In genomic region chr6:106525885-106526280, GRCh38 we compare ENCODE assay signal across 14 cellular contexts.
DNase-seq lines count a peak whose midpoint lies in the region; ATAC-seq, FAIRE-seq and TF ChIP-seq lines count a peak whose summit lies in the region.
"Had no signal": no experiment of that assay in that cellular context is flagged by ENCODE, and none has a peak within 500 bp of the region (broad histone marks: within the 10 kb centered on the region; RNA-seq: fewer than 3 reads in every experiment).

No MANE protein-coding gene starts in this region.

- peak overlapping the region; percentile 55 for H3K27ac Mint-ChIP-seq in activated CD4-positive, alpha-beta T cell treated with anti-CD3 and anti-CD28 coated beads for 36 hours
- H3K27ac Mint-ChIP-seq in activated naive CD8-positive, alpha-beta T cell treated with anti-CD3 and anti-CD28 coated beads for 36 hours: peak overlapping the region; percentile 85

- H2AFZ ChIP-seq in MM.1S (ENCODE audit: low read length): no peak overlapping the region

- H3K4me3 ChIP-seq in MM.1S (ENCODE audit: low read length) (no peak overlapping the region), pancreas (no peak overlapping the region)
- H3K4me3 ChIP-seq: coronary artery had no signal

- no peak for TF ChIP-seq CTCF in MM.1S (IDR thresholded peaks at IDR 0.05; ENCODE audit: low read length)
- TF ChIP-seq CTCF in pancreas (IDR thresholded peaks at IDR 0.05): no peak

- H3K4me1 Mint-ChIP-seq in activated CD4-positive, alpha-beta T cell treated with anti-CD3 and anti-CD28 coated beads for 36 hours: peaks cover 77% of the 10 kb centered on the region
- peaks cover 63% of the 10 kb centered on the region for H3K4me1 Mint-ChIP-seq in activated naive CD8-positive, alpha-beta T cell treated with anti-CD3 and anti-CD28 coated beads for 36 hours

- no peaks in the 10 kb centered on the region for H3K9me3 Mint-ChIP-seq in activated CD4-positive, alpha-beta T cell treated with anti-CD3 and anti-CD28 coated beads for 36 hours (ENCODE audit: low read depth)
- H3K9me3 Mint-ChIP-seq in activated naive CD8-positive, alpha-beta T cell treated with anti-CD3 and anti-CD28 coated beads for 36 hours: no peaks in the 10 kb centered on the region

- no peaks in the 10 kb centered on the region for H3K27me3 Mint-ChIP-seq in activated CD4-positive, alpha-beta T cell treated with anti-CD3 and anti-CD28 coated beads for 36 hours
- H3K27me3 Mint-ChIP-seq in activated naive CD8-positive, alpha-beta T cell treated with anti-CD3 and anti-CD28 coated beads for 36 hours: no peaks in the 10 kb centered on the region

- 0 out of 2 replicates have a peak, but pooled peaks cover 7% of the 10 kb centered on the region for H3F3A ChIP-seq in MM.1S (ENCODE audit: insufficient read depth, low read length)

- no peaks in the 10 kb centered on the region for H3K27me3 ChIP-seq in MM.1S (replicated peaks; ENCODE audit: insufficient read depth, low read length)
- H3K27me3 ChIP-seq in pancreas: no peaks in the 10 kb centered on the region

- H3K9ac ChIP-seq in MM.1S (ENCODE audit: low read length): no peak overlapping the region

- no peaks in the 10 kb centered on the region for H4K20me1 ChIP-seq in MM.1S (ENCODE audit: insufficient read depth, low read length)

- peak overlapping the region; percentile 81 for H3K4me2 ChIP-seq in MM.1S (ENCODE audit: low read depth, low read length)

- intact Hi-C loops in activated CD4-positive, alpha-beta T cell treated with anti-CD3 and anti-CD28 coated beads for 36 hours (cut with DNase I, micrococcal nuclease): loop anchor here in 1 of 2 experiments (1.0 to 10.0 kb wide), 3 partner anchors 8 to 1299 kb away; partner anchors contain the start of gene SCML4
- intact Hi-C loops in pancreas (cut with DNase I): no loop called here
- intact Hi-C loops in left ventricle myocardium superior (cut with micrococcal nuclease): no loop called here

- DNase-seq in activated CD4-positive, alpha-beta T cell treated with anti-CD3 and anti-CD28 coated beads for 36 hours: no peak
- no peak for DNase-seq in activated CD4-positive, alpha-beta T cell treated with anti-CD3 and anti-CD28 coated beads for 1 hour
- DNase-seq in MM.1S (peak; percentile 26), pancreas (no peak), NCI-H2107 (lab: John Stamatoyannopoulos, UW) (no peak), left ventricle myocardium superior (no peak)
- no peak for DNase-seq in activated naive CD8-positive, alpha-beta T cell treated with anti-CD3 and anti-CD28 coated beads for 36 hours
- DNase-seq: activated gamma-delta T cell treated with Interleukin-2 at 50 U/mL for 16 hours, DND-41, right cardiac atrium, WERI-Rb-1 had no signal

- no peak for ATAC-seq in activated CD4-positive, alpha-beta T cell treated with anti-CD3 and anti-CD28 coated beads for 36 hours
- ATAC-seq in pancreas (no peak), HG03457 (IDR thresholded peaks at IDR 0.05; ENCODE audit: unreplicated experiment) (no peak), left ventricle myocardium superior (no peak)
- ATAC-seq: right cardiac atrium had no signal

- H3K36me3 ChIP-seq in MM.1S (replicated peaks; ENCODE audit: insufficient read depth, low read length): no peaks in the 10 kb centered on the region
- peaks cover 0 to 2% (median 0%) of the 10 kb centered on the region in 3 donors for H3K36me3 ChIP-seq in pancreas
- H3K36me3 ChIP-seq: WERI-Rb-1 had no signal

- H3K9me3 ChIP-seq in MM.1S (replicated peaks; ENCODE audit: insufficient read depth, low read length) (no peaks in the 10 kb centered on the region), pancreas (no peaks in the 10 kb centered on the region)

- H3K27ac ChIP-seq in MM.1S (ENCODE audit: low read length): no peak overlapping the region
- H3K27ac ChIP-seq in pancreas: no peak overlapping the region
- H3K27ac ChIP-seq: coronary artery, WERI-Rb-1 had no signal

- no peaks in the 10 kb centered on the region for H3K9me2 ChIP-seq in MM.1S (replicated peaks; ENCODE audit: insufficient read depth, low read length)

- H3K79me2 ChIP-seq in MM.1S (ENCODE audit: low read length): no peaks in the 10 kb centered on the region

- H3K4me3 Mint-ChIP-seq in activated CD4-positive, alpha-beta T cell treated with anti-CD3 and anti-CD28 coated beads for 36 hours: peak overlapping the region; percentile 88
- H3K4me3 Mint-ChIP-seq in activated naive CD8-positive, alpha-beta T cell treated with anti-CD3 and anti-CD28 coated beads for 36 hours: no peak overlapping the region

- H3K4me1 ChIP-seq in MM.1S (ENCODE audit: low read length) (peaks cover 14% of the 10 kb centered on the region), pancreas (peaks cover 0 to 3% (median 3%) of the 10 kb centered on the region in 3 donors)

- FAIRE-seq in pancreas (lab: Jason Lieb, UNC): peak; percentile 13
- FAIRE-seq: islet of Langerhans had no signal

- POLR2A ChIA-PET in activated CD4-positive, alpha-beta T cell treated with anti-CD3 and anti-CD28 coated beads for 36 hours (lab: Charles Lee): interaction anchor here (0.5 to 0.6 kb wide), 2 partner anchors 13 to 20 kb away, joined by 3 to 5 read pairs; no protein-coding TSS in a partner anchor

- H3K36me3 Mint-ChIP-seq in activated CD4-positive, alpha-beta T cell treated with anti-CD3 and anti-CD28 coated beads for 36 hours (ENCODE audit: low read depth): peaks cover 49% of the 10 kb centered on the region
- H3K36me3 Mint-ChIP-seq in activated naive CD8-positive, alpha-beta T cell treated with anti-CD3 and anti-CD28 coated beads for 36 hours: peaks cover 32% of the 10 kb centered on the region

- WGBS in pancreas, 2 donors: 78% methylated on average over 1 of the region's 1 CpG

- CTCF ChIA-PET in activated CD4-positive, alpha-beta T cell treated with anti-CD3 and anti-CD28 coated beads for 36 hours (lab: Charles Lee): interaction anchor here (1.4 to 2.2 kb wide), 5 partner anchors 8 to 81 kb away, joined by 3 to 13 read pairs (median 7); no protein-coding TSS in a partner anchor
